Comparison of ENCODE assay signal across 13 cellular contexts in the genomic region with DNA sequence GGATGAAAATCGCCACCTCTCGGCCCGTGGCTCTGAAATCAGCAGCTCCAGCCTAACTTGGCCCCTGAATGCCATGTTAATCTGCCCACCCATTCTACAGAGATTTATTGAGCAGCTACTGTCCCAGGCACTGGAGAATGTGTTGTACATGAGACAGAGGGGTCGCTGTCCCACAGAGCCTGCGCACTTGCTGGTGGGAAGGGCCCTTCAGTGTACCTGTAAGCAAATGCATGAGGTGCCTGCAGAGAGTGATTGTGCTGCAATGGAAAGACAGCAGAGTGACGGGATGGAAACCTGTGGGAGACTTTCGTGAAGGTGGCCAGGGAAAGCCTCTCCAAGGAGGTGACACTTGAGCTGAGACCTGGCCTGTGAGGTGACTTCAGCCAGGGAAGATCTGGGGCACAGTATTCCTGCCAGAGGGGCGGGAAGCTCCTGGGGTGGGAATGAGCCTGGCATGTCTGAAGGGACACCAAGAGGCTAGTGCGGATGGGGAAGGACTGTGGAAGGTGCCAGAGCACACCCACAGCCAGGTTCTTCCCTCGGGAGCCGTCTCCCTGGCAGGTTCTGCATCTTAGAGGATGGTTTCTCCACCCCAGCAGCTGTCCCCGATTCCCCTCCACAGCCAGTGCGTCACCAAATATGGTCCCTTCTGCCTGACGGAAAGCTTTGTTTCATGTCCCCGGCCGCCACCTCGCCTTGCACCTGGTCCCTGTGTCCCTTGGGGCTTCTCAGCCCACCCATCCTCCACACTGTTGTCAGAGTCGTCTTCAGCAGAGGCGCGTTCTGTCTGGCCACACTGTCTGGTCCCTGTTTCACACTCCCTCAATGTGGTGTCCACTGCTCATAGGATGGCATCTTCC. TPM values are rescaled to one million over a fixed set of nuclear protein-coding genes. Genes with fewer than 3 reads are reported as not detected.
DNase-seq lines count a peak whose midpoint lies in the region; ATAC-seq and TF ChIP-seq lines count a peak whose summit lies in the region.
"Had no signal": no experiment of that assay in that cellular context is flagged by ENCODE, and none has a peak within 500 bp of the region (broad histone marks: within the 10 kb centered on the region; RNA-seq: fewer than 3 reads in every experiment).

No MANE protein-coding gene starts in this region.

- peaks cover 7% of the 10 kb centered on the region for H3K4me1 Mint-ChIP-seq in T-helper 17 cell

- H3K4me1 ChIP-seq in right atrium auricular region, result peaks cover 0 to 2% of the 10 kb centered on the region in 2 donors

- H3K27ac Mint-ChIP-seq in T-helper 17 cell, result peak overlapping the region; percentile 77

- no peaks in the 10 kb centered on the region for H3K27me3 ChIP-seq in right atrium auricular region
- H3K27me3 ChIP-seq: ovary had no signal

- intact Hi-C loops in cardiac septum (cut with DNase I), result no loop called here

- DNase-seq in right atrium auricular region (ENCODE audit: low spot score) (peak; percentile 50), cardiac septum (ENCODE audit: low spot score) (no peak), T-helper 17 cell (no peak), activated gamma-delta T cell (lab: John Stamatoyannopoulos, UW) (no peak), activated gamma-delta T cell treated with Interleukin-2 at 50 U/mL for 16 hours (no peak)
- DNase-seq: C1 segment of cervical spinal cord; KBM-7; NK-92 treated with Interleukin-12 subunit alpha and Interleukin-12 subunit beta, amount 100 ng/mL, for 24 hours; ovary had no signal

- no peak overlapping the region for H3K4me3 Mint-ChIP-seq in T-helper 17 cell

- ATAC-seq in HG02938 (IDR thresholded peaks at IDR 0.05; ENCODE audit: unreplicated experiment) (peak; percentile 68), T-helper 17 cell (no peak), HG02885 (IDR thresholded peaks at IDR 0.05; ENCODE audit: poor library complexity, unreplicated experiment) (no peak), HG03159 (IDR thresholded peaks at IDR 0.05; ENCODE audit: unreplicated experiment) (no peak)

- H3K9me3 ChIP-seq in right atrium auricular region (no peaks in the 10 kb centered on the region), T-helper 17 cell (ENCODE audit: control insufficient read depth, low read length, poor library complexity, severe bottlenecking) (no peaks in the 10 kb centered on the region)
- H3K9me3 ChIP-seq: ovary had no signal

- peaks cover 4% of the 10 kb centered on the region for H3K36me3 Mint-ChIP-seq in T-helper 17 cell (ENCODE audit: low read depth)

- no peaks in the 10 kb centered on the region for H3K36me3 ChIP-seq in right atrium auricular region
- H3K36me3 ChIP-seq: cardiac muscle cell, ovary had no signal

- no peak for TF ChIP-seq CTCF in right atrium auricular region (IDR thresholded peaks at IDR 0.05)

- H3K27me3 Mint-ChIP-seq in T-helper 17 cell, result peaks cover 71% of the 10 kb centered on the region

- H3K27ac ChIP-seq in right atrium auricular region, result no peak overlapping the region
- H3K27ac ChIP-seq: cardiac muscle cell, ovary had no signal

- H3K4me3 ChIP-seq in right atrium auricular region, result no peak overlapping the region
- H3K4me3 ChIP-seq: cardiac muscle cell, ovary had no signal

RNA-seq across cellular contexts. Expression of gene SMIM41, which starts 8.7 kb away (rescaled TPM):
- 1 to 10 TPM in 1 of 2 donors, under 1 TPM in 1; 0.44 to 3.2 TPM for total RNA-seq in right atrium auricular region
- total RNA-seq in cardiac septum, result not detected
- not detected for total RNA-seq in T-helper 17 cell
- total RNA-seq: cardiac muscle cell had no signal

RNA-seq across cellular contexts. Expression of gene ATG101, which starts 18.4 kb away (rescaled TPM):
- total RNA-seq in right atrium auricular region (10 to 100 TPM; 26.8 to 36.9 TPM), cardiac septum (23.2 TPM), T-helper 17 cell (10 to 100 TPM; 22.0 to 30.2 TPM)

RNA-seq across cellular contexts. Expression of gene NR4A1, which starts 36.9 kb away (rescaled TPM):
- 100 to 1,000 TPM; 150 to 238 TPM for total RNA-seq in right atrium auricular region
- total RNA-seq in cardiac septum, result 76.3 TPM
- total RNA-seq in T-helper 17 cell, result 100 to 1,000 TPM in 1 of 2 donors, 10 to 100 TPM in 1; 79.2 to 133 TPM
